In genomic region chr3:23567917-23568316, GRCh38 we compare ENCODE assay signal across 12 cellular contexts.
A peak's percentile ranks its signal among the peaks of the same experiment; 100 is the strongest.
DNase-seq lines count a peak whose midpoint lies in the region; ATAC-seq and TF ChIP-seq lines count a peak whose summit lies in the region.
"Had no signal": no experiment of that assay in that cellular context is flagged by ENCODE, and none has a peak within 500 bp of the region (broad histone marks: within the 10 kb centered on the region; RNA-seq: fewer than 3 reads in every experiment).

No MANE protein-coding gene starts in this region.

- 6 to 7% methylated on average over 3 of the region's 3 CpGs for whole genome bisulfite sequencing in heart right ventricle, 2 donors
- WGBS in aorta, 2 donors, result 1% methylated on average over 3 of the region's 3 CpGs

- H3F3A ChIP-seq in PC-9 (ENCODE audit: insufficient read depth, low read depth), result no peaks in the 10 kb centered on the region

- CTCF ChIA-PET in PC-9 (lab: Charles Lee), result no interaction called here

- H3K36me3 ChIP-seq in heart right ventricle, result no peaks in the 10 kb centered on the region
- H3K36me3 ChIP-seq in left ventricle myocardium inferior, result no peaks in the 10 kb centered on the region
- H3K36me3 ChIP-seq in PC-9 (ENCODE audit: low read depth), result no peaks in the 10 kb centered on the region
- H3K36me3 ChIP-seq in aorta (ENCODE audit: control insufficient read depth in 1 of 2, insufficient read depth in 2 of 2, low read length in 1 of 2), result no peaks in the 10 kb centered on the region

- peak in 1 of 2 donors; percentile 27 for DNase-seq in heart right ventricle
- DNase-seq in left ventricle myocardium inferior, result no peak
- peak; percentile 34 to 36 for DNase-seq in PC-9
- DNase-seq in fibroblast of the conjunctiva (ENCODE audit: low read depth), result peak; percentile 48
- peak in 1 of 2 donors; percentile 55 for DNase-seq in aorta
- no peak for DNase-seq in putamen (ENCODE audit: low spot score)
- no peak for DNase-seq in NCI-H128 (lab: John Stamatoyannopoulos, UW; ENCODE audit: unreplicated experiment)
- DNase-seq: CD4-positive, CD25-positive, alpha-beta regulatory T cell; mesendoderm; T-helper 17 cell had no signal

- no peaks in the 10 kb centered on the region for H3K79me2 ChIP-seq in PC-9 (ENCODE audit: low read depth)

- H2AFZ ChIP-seq in PC-9, result no peak overlapping the region

- no peaks in the 10 kb centered on the region for H3K9me2 ChIP-seq in PC-9 (ENCODE audit: insufficient read depth)

- ATAC-seq in heart right ventricle (peak; percentile 54 to 93 (median 84)), aorta (ENCODE audit: low FRiP score) (peak; percentile 50), HG03097 (IDR thresholded peaks at IDR 0.05; ENCODE audit: low FRiP score, unreplicated experiment) (no peak)
- ATAC-seq: HepG2, T-helper 17 cell had no signal

- no TSS peak for BruUV-seq in PC-9 (replicated peaks; lab: Mats Ljungman, UMichigan)

- H3K9me3 ChIP-seq in heart right ventricle, result no peaks in the 10 kb centered on the region
- no peaks in the 10 kb centered on the region for H3K9me3 ChIP-seq in left ventricle myocardium inferior (replicated peaks)
- no peaks in the 10 kb centered on the region for H3K9me3 ChIP-seq in PC-9 (ENCODE audit: insufficient read depth, low read depth)
- H3K9me3 ChIP-seq in aorta (ENCODE audit: control insufficient read depth, low read length), result no peaks in the 10 kb centered on the region

- intact Hi-C loops in heart right ventricle (cut with DNase I) (no loop called here), left ventricle myocardium inferior (cut with micrococcal nuclease) (no loop called here), PC-9 (cut with micrococcal nuclease; ENCODE audit: unreplicated experiment) (no loop called here), aorta (cut with DNase I) (no loop called here)

- no peak overlapping the region for H3K4me2 ChIP-seq in PC-9

- H4K20me1 ChIP-seq in PC-9 (ENCODE audit: insufficient read depth), result no peaks in the 10 kb centered on the region

- TF ChIP-seq CTCF in heart right ventricle (IDR thresholded peaks at IDR 0.05) (no peak), left ventricle myocardium inferior (IDR thresholded peaks at IDR 0.05; ENCODE audit: borderline replicate concordance) (no peak), PC-9 (conservative IDR thresholded peaks at IDR 0.05) (no peak)

- H3K27ac ChIP-seq in heart right ventricle (peak overlapping the region in 3 of 10 donors; percentile 10 to 62 (median 23)), left ventricle myocardium inferior (replicated peaks) (no peak overlapping the region), PC-9 (0 out of 2 replicates have a peak overlapping the region, but pooled peaks have one; percentile 24), aorta (ENCODE audit: low read depth in 1 of 2, low read length in 2 of 2) (no peak overlapping the region)

- H3K4me3 ChIP-seq in heart right ventricle (no peak overlapping the region), left ventricle myocardium inferior (no peak overlapping the region), PC-9 (no peak overlapping the region), aorta (ENCODE audit: low read length in 2 of 2) (no peak overlapping the region)

- H3K4me1 ChIP-seq in heart right ventricle (peaks cover 0 to 14% (median 7%) of the 10 kb centered on the region in 9 donors), left ventricle myocardium inferior (peaks cover 18% of the 10 kb centered on the region), PC-9 (replicated peaks; ENCODE audit: insufficient read depth) (0 out of 2 replicates have a peak, but pooled peaks cover 8% of the 10 kb centered on the region), aorta (ENCODE audit: control insufficient read depth in 1 of 2, insufficient read depth in 2 of 2, low read length in 2 of 2) (peaks cover 0 to 5% of the 10 kb centered on the region in 2 donors)

- POLR2A ChIA-PET in PC-9 (lab: Charles Lee; ENCODE audit: unreplicated experiment), result no interaction called here

- H3K27me3 ChIP-seq in heart right ventricle (no peaks in the 10 kb centered on the region), left ventricle myocardium inferior (ENCODE audit: low read depth) (no peaks in the 10 kb centered on the region), PC-9 (ENCODE audit: insufficient read depth, low read depth) (no peaks in the 10 kb centered on the region), aorta (ENCODE audit: control insufficient read depth in 1 of 2, insufficient read depth in 2 of 2, low read length in 1 of 2) (no peaks in the 10 kb centered on the region)

Comparison
In these comparisons a context has a peak if more than half of its experiments do, and no peak if none do; other contexts are left out.
1. DNase-seq: peak in PC-9 (2 of 2) and fibroblast of the conjunctiva (single experiment); none in left ventricle myocardium inferior (single experiment), putamen (single experiment) and NCI-H128 (single experiment).